Comparison of ENCODE assay signal across 8 cellular contexts in genomic region chr1:155245163-155245524, GRCh38. TPM values are rescaled to one million over a fixed set of nuclear protein-coding genes. Genes with fewer than 3 reads are reported as not detected.
DNase-seq lines count a peak whose midpoint lies in the region; ATAC-seq and TF ChIP-seq lines count a peak whose summit lies in the region.

No MANE protein-coding gene starts in this region.

- no peaks in the 10 kb centered on the region for H3K27me3 ChIP-seq in Peyer's patch
- H3K27me3 ChIP-seq in esophagus squamous epithelium, result no peaks in the 10 kb centered on the region
- H3K27me3 ChIP-seq in psoas muscle (ENCODE audit: insufficient read depth in 3 of 3, low read length in 2 of 3), result no peaks in the 10 kb centered on the region

- H3K4me1 ChIP-seq in Peyer's patch, result peaks cover 0 to 26% (median 7%) of the 10 kb centered on the region in 4 donors
- peaks cover 3 to 55% (median 32%) of the 10 kb centered on the region in 3 donors for H3K4me1 ChIP-seq in esophagus squamous epithelium
- peaks cover 16% of the 10 kb centered on the region for H3K4me1 ChIP-seq in psoas muscle

- 63 to 67% methylated on average over 7 of the region's 8 CpGs for WGBS in esophagus squamous epithelium, 2 donors
- 48 to 57% (median 53%) methylated on average over 8 of the region's 8 CpGs for WGBS in psoas muscle, 3 donors

- H3K9me3 ChIP-seq in Peyer's patch, result no peaks in the 10 kb centered on the region
- H3K9me3 ChIP-seq in esophagus squamous epithelium, result no peaks in the 10 kb centered on the region
- H3K9me3 ChIP-seq in psoas muscle, result no peaks in the 10 kb centered on the region

- peaks cover 0 to 8% (median 0%) of the 10 kb centered on the region in 3 donors for H3K36me3 ChIP-seq in Peyer's patch
- H3K36me3 ChIP-seq in esophagus squamous epithelium, result peaks cover 0 to 28% (median 4%) of the 10 kb centered on the region in 3 donors
- H3K36me3 ChIP-seq in psoas muscle (ENCODE audit: insufficient read depth in 1 of 2, low read depth in 1 of 2), result peaks cover 0 to 23% of the 10 kb centered on the region in 2 donors

- DNase-seq in GM12864 (ENCODE audit: low read depth) (no peak), Peyer's patch (no peak), esophagus squamous epithelium (lab: John Stamatoyannopoulos, UW) (no peak), psoas muscle (no peak), NCI-H1105 (lab: John Stamatoyannopoulos, UW) (no peak), NCI-H2196 treated with DMSO at 0.1 percent for 48 hours (lab: John Stamatoyannopoulos, UW; ENCODE audit: unreplicated experiment) (no peak), Kasumi-1 (lab: John Stamatoyannopoulos, UW) (no peak), NCI-H748 treated with DMSO at 0.1 percent for 48 hours (lab: John Stamatoyannopoulos, UW) (no peak)

- peak; percentile 1 to 5 (median 2) for ATAC-seq in psoas muscle

- no peak for TF ChIP-seq POLR2A in Peyer's patch (IDR thresholded peaks at IDR 0.05)
- TF ChIP-seq POLR2A in esophagus squamous epithelium (IDR thresholded peaks at IDR 0.05), result no peak

- H3K27ac ChIP-seq in Peyer's patch, result peak overlapping the region; percentile 80 to 95 (median 86)
- peak overlapping the region; percentile 88 to 96 (median 92) for H3K27ac ChIP-seq in esophagus squamous epithelium
- peak overlapping the region; percentile 91 for H3K27ac ChIP-seq in psoas muscle

- no peak for TF ChIP-seq CTCF in GM12864 (IDR thresholded peaks at IDR 0.05; ENCODE audit: low read depth, low read length, missing control alignments)
- TF ChIP-seq CTCF in Peyer's patch (IDR thresholded peaks at IDR 0.05), result no peak
- TF ChIP-seq CTCF in esophagus squamous epithelium (IDR thresholded peaks at IDR 0.05), result no peak
- no peak for TF ChIP-seq CTCF in psoas muscle (IDR thresholded peaks at IDR 0.05)

- intact Hi-C loops in esophagus squamous epithelium (cut with DNase I), result no loop called here
- intact Hi-C loops in psoas muscle (cut with DNase I), result no loop called here

- H3K4me3 ChIP-seq in GM12864 (ENCODE audit: low read depth, low read length) (peak overlapping the region; percentile 69), Peyer's patch (peak overlapping the region; percentile 48 to 70 (median 61)), esophagus squamous epithelium (peak overlapping the region; percentile 61 to 80 (median 76)), psoas muscle (peak overlapping the region; percentile 69)

RNA-seq across cellular contexts. Expression of gene ENTREP3, which starts 10.1 kb away (rescaled TPM):
- total RNA-seq in Peyer's patch (10 to 100 TPM in 3 of 4 donors, 1 to 10 TPM in 1; 5.8 to 20.7 (median 15.4) TPM), esophagus squamous epithelium (10 to 100 TPM; 10.5 to 27.9 (median 16.1) TPM), psoas muscle (10 to 100 TPM; 20.6 to 28.8 (median 23.8) TPM)
- 10 to 100 TPM; 17.6 to 61.3 (median 21.2) TPM for polyA plus RNA-seq in psoas muscle

RNA-seq across cellular contexts. Expression of gene SCAMP3, which starts 17.0 kb away (rescaled TPM):
- total RNA-seq in Peyer's patch (10 to 100 TPM; 34.7 to 63.7 (median 49.2) TPM), esophagus squamous epithelium (10 to 100 TPM; 56.8 to 72.2 (median 60.1) TPM), psoas muscle (10 to 100 TPM; 49.5 to 70.7 (median 57.2) TPM)
- 100 to 1,000 TPM in 2 of 3 donors, 10 to 100 TPM in 1; 75.0 to 159 (median 108) TPM for polyA plus RNA-seq in psoas muscle

RNA-seq across cellular contexts. Expression of gene CLK2, which starts 28.2 kb away (rescaled TPM):
- 100 to 1,000 TPM in 2 of 4 donors, 10 to 100 TPM in 2; 44.7 to 125 (median 98.5) TPM for total RNA-seq in Peyer's patch
- total RNA-seq in esophagus squamous epithelium, result 10 to 100 TPM; 21.9 to 35.1 (median 25.6) TPM
- total RNA-seq in psoas muscle, result 10 to 100 TPM; 11.7 to 28.5 (median 22.7) TPM
- 10 to 100 TPM; 15.2 to 20.9 (median 15.3) TPM for polyA plus RNA-seq in psoas muscle

RNA-seq across cellular contexts. Expression of gene HCN3, which starts 32.1 kb away (rescaled TPM):
- total RNA-seq in Peyer's patch, result 10 to 100 TPM in 3 of 4 donors, 1 to 10 TPM in 1; 7.4 to 25.5 (median 19.5) TPM
- 1 to 10 TPM; 2.1 to 3.0 (median 2.5) TPM for total RNA-seq in esophagus squamous epithelium
- total RNA-seq in psoas muscle, result under 1 TPM in 3 of 4 donors, not detected in 1; 0.27 to 0.82 (median 0.32) TPM
- under 1 TPM; 0.38 to 0.97 (median 0.52) TPM for polyA plus RNA-seq in psoas muscle

RNA-seq across cellular contexts. Expression of gene MTX1, which starts 36.6 kb away (rescaled TPM):
- total RNA-seq in Peyer's patch (10 to 100 TPM; 33.2 to 45.2 (median 36.5) TPM), esophagus squamous epithelium (10 to 100 TPM; 34.0 to 59.1 (median 42.9) TPM), psoas muscle (10 to 100 TPM in 3 of 4 donors, 1 to 10 TPM in 1; 8.1 to 17.7 (median 14.0) TPM)
- 10 to 100 TPM; 25.8 to 47.1 (median 27.4) TPM for polyA plus RNA-seq in psoas muscle
